In genomic region chr16:53346-54236, GRCh38 we compare ENCODE assay signal across 8 cellular contexts. TPM values are rescaled to one million over a fixed set of nuclear protein-coding genes. Genes with fewer than 3 reads are reported as not detected.
DNase-seq lines count a peak whose midpoint lies in the region; TF ChIP-seq lines count a peak whose summit lies in the region.

TSS of gene POLR3K (minus strand) at chr16:53608. CDS start at chr16:53586, 22 bp downstream.
TSS of gene SNRNP25 (plus strand) at chr16:53828. CDS start at chr16:54017, 189 bp downstream.

- peaks cover 2% of the 10 kb centered on the region; the same call in 1 of the 2 replicates for H3K27me3 Mint-ChIP-seq in HFFc6 (ENCODE audit: insufficient read depth)
- no peaks in the 10 kb centered on the region for H3K27me3 Mint-ChIP-seq in activated naive CD4-positive, alpha-beta T cell treated with anti-CD3 and anti-CD28 coated beads for 36 hours (ENCODE audit: low read depth)

- H3K4me3 Mint-ChIP-seq in HFFc6, result peak within 1 kb of the TSS; percentile 100
- peak within 1 kb of the TSS; percentile 94 for H3K4me3 Mint-ChIP-seq in activated naive CD4-positive, alpha-beta T cell treated with anti-CD3 and anti-CD28 coated beads for 36 hours

- H3K27ac ChIP-seq in temporal lobe (ENCODE audit: low read depth, low read length), result peak within 1 kb of the TSS; percentile 40

- H3K4me1 Mint-ChIP-seq in HFFc6 (ENCODE audit: low read depth), result peaks cover 25% of the 10 kb centered on the region
- peaks cover 31% of the 10 kb centered on the region for H3K4me1 Mint-ChIP-seq in activated naive CD4-positive, alpha-beta T cell treated with anti-CD3 and anti-CD28 coated beads for 36 hours (ENCODE audit: low read depth)

- CTCF ChIA-PET in activated naive CD4-positive, alpha-beta T cell treated with anti-CD3 and anti-CD28 coated beads for 36 hours (lab: Charles Lee), result interaction anchor here (0.8 to 0.9 kb wide), 2 partner anchors 42 to 44 kb away, joined by 3 to 4 read pairs; no protein-coding TSS in a partner anchor

- peak; percentile 79 for TF ChIP-seq POLR2A in NB4 (IDR thresholded peaks at IDR 0.05; ENCODE audit: extremely low read depth, insufficient read length)

- peak within 1 kb of the TSS; percentile 94 for H3K27ac Mint-ChIP-seq in HFFc6
- peak within 1 kb of the TSS; percentile 91 for H3K27ac Mint-ChIP-seq in activated naive CD4-positive, alpha-beta T cell treated with anti-CD3 and anti-CD28 coated beads for 36 hours

- H3K36me3 Mint-ChIP-seq in HFFc6 (ENCODE audit: low read depth), result peaks cover 33% of the 10 kb centered on the region
- peaks cover 21% of the 10 kb centered on the region for H3K36me3 Mint-ChIP-seq in activated naive CD4-positive, alpha-beta T cell treated with anti-CD3 and anti-CD28 coated beads for 36 hours (ENCODE audit: low read depth)

- TF ChIP-seq CTCF in HFFc6 (IDR thresholded peaks at IDR 0.05), result no peak
- no peak for TF ChIP-seq CTCF in NB4 (IDR thresholded peaks at IDR 0.05; ENCODE audit: low read depth, low read length)

- DNase-seq in GM04504 (ENCODE audit: low read depth) (peak; percentile 96), HFFc6 (peak; percentile 99), NB4 (ENCODE audit: low read depth) (peak; percentile 96), SK-N-DZ (ENCODE audit: low spot score) (peak; percentile 99), globus pallidus (ENCODE audit: low spot score) (peak; percentile 97), occipital lobe (lab: John Stamatoyannopoulos, UW) (peak; percentile 97)
- DNase-seq in activated naive CD4-positive, alpha-beta T cell treated with anti-CD3 and anti-CD28 coated beads for 36 hours, result peak; percentile 99

- H3K4me3 ChIP-seq in NB4 (ENCODE audit: low read depth, low read length), result peak within 1 kb of the TSS; percentile 85

- no peaks in the 10 kb centered on the region for H3K9me3 Mint-ChIP-seq in HFFc6
- no peaks in the 10 kb centered on the region for H3K9me3 Mint-ChIP-seq in activated naive CD4-positive, alpha-beta T cell treated with anti-CD3 and anti-CD28 coated beads for 36 hours

- intact Hi-C loops in activated naive CD4-positive, alpha-beta T cell treated with anti-CD3 and anti-CD28 coated beads for 36 hours (cut with micrococcal nuclease), result loop anchor here (1.0 kb wide), 4 partner anchors 31 to 182 kb away; partner anchors contain the start of gene NPRL3

RNA-seq across cellular contexts. Expression of gene POLR3K, which starts in this region (rescaled TPM):
- total RNA-seq in HFFc6 (2021; fragmentation: NEBNext Ultra II Directional; extraction: Animal tissue kit (Norgen Biotek cat#: 25700)), result 10 to 100 TPM; 18.9 to 24.7 (median 19.8) TPM
- 22.1 and 27.1 TPM in 2 replicates for polyA plus RNA-seq in SK-N-DZ (2014; cell fraction: cytosol; rRNA removed)
- 13.1 and 25.6 TPM in 2 replicates for polyA plus RNA-seq in SK-N-DZ (2014; cell fraction: nucleus; rRNA removed)
- total RNA-seq in activated naive CD4-positive, alpha-beta T cell treated with anti-CD3 and anti-CD28 coated beads for 36 hours, result 10 to 100 TPM; 38.2 to 40.9 TPM
- total RNA-seq in occipital lobe (2.8 TPM), temporal lobe (2.5 TPM)

RNA-seq across cellular contexts. Expression of gene SNRNP25, which starts in this region (rescaled TPM):
- total RNA-seq in HFFc6 (2021; fragmentation: NEBNext Ultra II Directional; extraction: Animal tissue kit (Norgen Biotek cat#: 25700)), result 10 to 100 TPM; 40.3 to 53.1 (median 44.0) TPM
- 82.8 and 118 TPM in 2 replicates for polyA plus RNA-seq in SK-N-DZ (2014; cell fraction: cytosol; rRNA removed)
- 39.4 and 52.0 TPM in 2 replicates for polyA plus RNA-seq in SK-N-DZ (2014; cell fraction: nucleus; rRNA removed)
- total RNA-seq in activated naive CD4-positive, alpha-beta T cell treated with anti-CD3 and anti-CD28 coated beads for 36 hours, result 10 to 100 TPM; 38.0 to 38.6 TPM
- total RNA-seq in occipital lobe (11.4 TPM), temporal lobe (12.5 TPM)

Comparison
In these comparisons a context has a peak if more than half of its experiments do, and no peak if none do; other contexts are left out.
1. Peak in every context shown above with its lines: DNase-seq, H3K4me3 ChIP-seq and H3K27ac ChIP-seq.